ENCODE assay signal across 1 cellular context in the genomic region with DNA sequence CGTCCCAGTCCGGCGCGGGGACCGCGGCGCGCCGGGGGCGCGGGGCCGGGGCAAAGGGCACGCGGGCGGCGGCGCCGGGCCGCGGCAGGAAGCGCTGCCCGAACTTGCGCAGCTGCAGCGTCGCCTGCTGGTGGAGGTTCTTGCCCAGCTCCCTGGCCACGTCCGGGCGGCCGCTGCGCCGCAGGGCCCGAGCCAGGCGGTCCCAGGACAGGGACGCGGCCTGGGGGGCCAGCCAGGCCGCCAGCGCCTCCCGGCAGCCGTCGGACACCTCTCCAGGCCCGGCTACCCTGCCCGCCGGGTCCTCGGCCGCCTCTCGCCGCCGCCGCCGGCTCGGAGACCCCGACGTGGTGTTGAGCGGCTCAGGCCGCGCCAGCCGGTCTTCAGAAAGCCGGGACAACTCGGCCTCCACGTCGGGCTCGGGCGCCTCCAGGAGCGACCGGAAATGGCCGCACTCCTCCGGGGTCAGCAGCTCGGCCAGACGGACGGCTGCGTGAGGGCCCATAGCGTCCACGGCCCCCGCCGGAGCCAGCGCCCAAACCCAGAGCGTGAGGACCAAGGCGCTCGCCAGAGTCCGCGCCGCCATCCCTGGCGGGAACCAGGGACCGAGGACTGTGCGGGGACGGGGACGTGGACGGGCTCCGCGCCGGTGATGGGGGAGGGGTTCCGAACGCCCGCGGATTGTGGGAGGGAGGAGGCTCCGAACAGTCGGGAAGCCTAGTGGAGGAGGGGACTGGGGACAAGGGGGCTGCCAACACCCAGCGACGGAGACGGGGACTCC.
TF ChIP-seq lines count a peak whose summit lies in the region.

No MANE protein-coding gene starts in this region.

TF ChIP-seq in HepG2, 621 proteins besides CTCF, POLR2A, EP300 and RAD21 (continued from another document and continues in another):
- TF ChIP-seq, protein P1, sequence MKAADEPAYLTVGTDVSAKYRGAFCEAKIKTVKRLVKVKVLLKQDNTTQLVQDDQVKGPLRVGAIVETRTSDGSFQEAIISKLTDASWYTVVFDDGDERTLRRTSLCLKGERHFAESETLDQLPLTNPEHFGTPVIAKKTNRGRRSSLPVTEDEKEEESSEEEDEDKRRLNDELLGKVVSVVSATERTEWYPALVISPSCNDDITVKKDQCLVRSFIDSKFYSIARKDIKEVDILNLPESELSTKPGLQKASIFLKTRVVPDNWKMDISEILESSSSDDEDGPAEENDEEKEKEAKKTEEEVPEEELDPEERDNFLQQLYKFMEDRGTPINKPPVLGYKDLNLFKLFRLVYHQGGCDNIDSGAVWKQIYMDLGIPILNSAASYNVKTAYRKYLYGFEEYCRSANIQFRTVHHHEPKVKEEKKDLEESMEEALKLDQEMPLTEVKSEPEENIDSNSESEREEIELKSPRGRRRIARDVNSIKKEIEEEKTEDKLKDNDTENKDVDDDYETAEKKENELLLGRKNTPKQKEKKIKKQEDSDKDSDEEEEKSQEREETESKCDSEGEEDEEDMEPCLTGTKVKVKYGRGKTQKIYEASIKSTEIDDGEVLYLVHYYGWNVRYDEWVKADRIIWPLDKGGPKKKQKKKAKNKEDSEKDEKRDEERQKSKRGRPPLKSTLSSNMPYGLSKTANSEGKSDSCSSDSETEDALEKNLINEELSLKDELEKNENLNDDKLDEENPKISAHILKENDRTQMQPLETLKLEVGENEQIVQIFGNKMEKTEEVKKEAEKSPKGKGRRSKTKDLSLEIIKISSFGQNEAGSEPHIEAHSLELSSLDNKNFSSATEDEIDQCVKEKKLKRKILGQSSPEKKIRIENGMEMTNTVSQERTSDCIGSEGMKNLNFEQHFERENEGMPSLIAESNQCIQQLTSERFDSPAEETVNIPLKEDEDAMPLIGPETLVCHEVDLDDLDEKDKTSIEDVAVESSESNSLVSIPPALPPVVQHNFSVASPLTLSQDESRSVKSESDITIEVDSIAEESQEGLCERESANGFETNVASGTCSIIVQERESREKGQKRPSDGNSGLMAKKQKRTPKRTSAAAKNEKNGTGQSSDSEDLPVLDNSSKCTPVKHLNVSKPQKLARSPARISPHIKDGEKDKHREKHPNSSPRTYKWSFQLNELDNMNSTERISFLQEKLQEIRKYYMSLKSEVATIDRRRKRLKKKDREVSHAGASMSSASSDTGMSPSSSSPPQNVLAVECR (CRISPR knock-in tag; IDR thresholded peaks at IDR 0.05; ENCODE audit: borderline replicate concordance): peak; percentile 37; the same call in 1 of the 2 replicates
- TF ChIP-seq, protein P2, sequence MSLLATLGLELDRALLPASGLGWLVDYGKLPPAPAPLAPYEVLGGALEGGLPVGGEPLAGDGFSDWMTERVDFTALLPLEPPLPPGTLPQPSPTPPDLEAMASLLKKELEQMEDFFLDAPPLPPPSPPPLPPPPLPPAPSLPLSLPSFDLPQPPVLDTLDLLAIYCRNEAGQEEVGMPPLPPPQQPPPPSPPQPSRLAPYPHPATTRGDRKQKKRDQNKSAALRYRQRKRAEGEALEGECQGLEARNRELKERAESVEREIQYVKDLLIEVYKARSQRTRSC (CRISPR knock-in tag; IDR thresholded peaks at IDR 0.05; ENCODE audit: low read depth): 0 out of 2 replicates have a peak, but pooled peaks have one; percentile 55
- TF ChIP-seq ESRRA (CRISPR knock-in tag; IDR thresholded peaks at IDR 0.05; ENCODE audit: low read depth) (peak; percentile 22; the same call in 1 of the 2 replicates), ZFY (CRISPR knock-in tag; IDR thresholded peaks at IDR 0.05) (peak; percentile 97), ZNF484 (CRISPR knock-in tag; IDR thresholded peaks at IDR 0.05; ENCODE audit: borderline replicate concordance, low read depth) (no peak), ZBTB46 (CRISPR knock-in tag; IDR thresholded peaks at IDR 0.05; ENCODE audit: borderline replicate concordance) (0 out of 2 replicates have a peak, but pooled peaks have one; percentile 57), RBFOX2 (IDR thresholded peaks at IDR 0.05; ENCODE audit: low read depth, low read length) (peak; percentile 81), SNRNP70 (IDR thresholded peaks at IDR 0.05; ENCODE audit: low read depth, low read length) (no peak), RXRA (CRISPR knock-in tag; IDR thresholded peaks at IDR 0.05) (0 out of 2 replicates have a peak, but pooled peaks have one; percentile 44), HMGXB4 (CRISPR knock-in tag; IDR thresholded peaks at IDR 0.05; ENCODE audit: borderline replicate concordance in 1 of 2, low read depth in 1 of 2) (peak; percentile 65 to 80; a peak in 3 of 4 replicates), LCORL (IDR thresholded peaks at IDR 0.05) (no peak), LCORL (CRISPR knock-in tag; IDR thresholded peaks at IDR 0.05) (0 out of 2 replicates have a peak, but pooled peaks have one; percentile 51), ZNF343 (CRISPR knock-in tag; IDR thresholded peaks at IDR 0.05) (no peak), IRF9 (CRISPR knock-in tag; IDR thresholded peaks at IDR 0.05; ENCODE audit: borderline replicate concordance) (no peak), RFX5 (IDR thresholded peaks at IDR 0.05; ENCODE audit: low read depth, low read length) (0 out of 2 replicates have a peak, but pooled peaks have one; percentile 10), ZNF781 (CRISPR knock-in tag; IDR thresholded peaks at IDR 0.05; ENCODE audit: borderline replicate concordance, not compliant biosample characterization) (no peak), PHF21A (CRISPR knock-in tag; IDR thresholded peaks at IDR 0.05) (peak; percentile 38; the same call in 1 of the 2 replicates), ZFX (CRISPR knock-in tag; IDR thresholded peaks at IDR 0.05; ENCODE audit: low read depth) (peak; percentile 92), PLSCR1 (CRISPR knock-in tag; IDR thresholded peaks at IDR 0.05; ENCODE audit: borderline replicate concordance) (no peak), HNRNPK (IDR thresholded peaks at IDR 0.05; ENCODE audit: low read depth, low read length, poor library complexity, severe bottlenecking) (peak; percentile 66), TRAFD1 (CRISPR knock-in tag; IDR thresholded peaks at IDR 0.05; ENCODE audit: borderline replicate concordance) (no peak), BRD4 (CRISPR knock-in tag; IDR thresholded peaks at IDR 0.05) (peak; percentile 37), CCDC6 (CRISPR knock-in tag; IDR thresholded peaks at IDR 0.05) (peak; percentile 72; the same call in 1 of the 2 replicates), ZNF777 (CRISPR knock-in tag; IDR thresholded peaks at IDR 0.05) (peak; percentile 99), ZNF329 (CRISPR knock-in tag; IDR thresholded peaks at IDR 0.05; ENCODE audit: low read depth) (no peak), SPEN (CRISPR knock-in tag; IDR thresholded peaks at IDR 0.05; ENCODE audit: low read depth) (no peak), ZNF543 (CRISPR knock-in tag; IDR thresholded peaks at IDR 0.05) (0 out of 2 replicates have a peak, but pooled peaks have one; percentile 39)
- TF ChIP-seq, protein P3, sequence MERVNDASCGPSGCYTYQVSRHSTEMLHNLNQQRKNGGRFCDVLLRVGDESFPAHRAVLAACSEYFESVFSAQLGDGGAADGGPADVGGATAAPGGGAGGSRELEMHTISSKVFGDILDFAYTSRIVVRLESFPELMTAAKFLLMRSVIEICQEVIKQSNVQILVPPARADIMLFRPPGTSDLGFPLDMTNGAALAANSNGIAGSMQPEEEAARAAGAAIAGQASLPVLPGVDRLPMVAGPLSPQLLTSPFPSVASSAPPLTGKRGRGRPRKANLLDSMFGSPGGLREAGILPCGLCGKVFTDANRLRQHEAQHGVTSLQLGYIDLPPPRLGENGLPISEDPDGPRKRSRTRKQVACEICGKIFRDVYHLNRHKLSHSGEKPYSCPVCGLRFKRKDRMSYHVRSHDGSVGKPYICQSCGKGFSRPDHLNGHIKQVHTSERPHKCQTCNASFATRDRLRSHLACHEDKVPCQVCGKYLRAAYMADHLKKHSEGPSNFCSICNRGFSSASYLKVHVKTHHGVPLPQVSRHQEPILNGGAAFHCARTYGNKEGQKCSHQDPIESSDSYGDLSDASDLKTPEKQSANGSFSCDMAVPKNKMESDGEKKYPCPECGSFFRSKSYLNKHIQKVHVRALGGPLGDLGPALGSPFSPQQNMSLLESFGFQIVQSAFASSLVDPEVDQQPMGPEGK (CRISPR knock-in tag; IDR thresholded peaks at IDR 0.05): peak; percentile 40; the same call in 1 of the 2 replicates
- TF ChIP-seq, protein P4, sequence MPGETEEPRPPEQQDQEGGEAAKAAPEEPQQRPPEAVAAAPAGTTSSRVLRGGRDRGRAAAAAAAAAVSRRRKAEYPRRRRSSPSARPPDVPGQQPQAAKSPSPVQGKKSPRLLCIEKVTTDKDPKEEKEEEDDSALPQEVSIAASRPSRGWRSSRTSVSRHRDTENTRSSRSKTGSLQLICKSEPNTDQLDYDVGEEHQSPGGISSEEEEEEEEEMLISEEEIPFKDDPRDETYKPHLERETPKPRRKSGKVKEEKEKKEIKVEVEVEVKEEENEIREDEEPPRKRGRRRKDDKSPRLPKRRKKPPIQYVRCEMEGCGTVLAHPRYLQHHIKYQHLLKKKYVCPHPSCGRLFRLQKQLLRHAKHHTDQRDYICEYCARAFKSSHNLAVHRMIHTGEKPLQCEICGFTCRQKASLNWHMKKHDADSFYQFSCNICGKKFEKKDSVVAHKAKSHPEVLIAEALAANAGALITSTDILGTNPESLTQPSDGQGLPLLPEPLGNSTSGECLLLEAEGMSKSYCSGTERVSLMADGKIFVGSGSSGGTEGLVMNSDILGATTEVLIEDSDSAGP (CRISPR knock-in tag; IDR thresholded peaks at IDR 0.05; ENCODE audit: borderline replicate concordance): peak; percentile 9
- TF ChIP-seq, protein P5, sequence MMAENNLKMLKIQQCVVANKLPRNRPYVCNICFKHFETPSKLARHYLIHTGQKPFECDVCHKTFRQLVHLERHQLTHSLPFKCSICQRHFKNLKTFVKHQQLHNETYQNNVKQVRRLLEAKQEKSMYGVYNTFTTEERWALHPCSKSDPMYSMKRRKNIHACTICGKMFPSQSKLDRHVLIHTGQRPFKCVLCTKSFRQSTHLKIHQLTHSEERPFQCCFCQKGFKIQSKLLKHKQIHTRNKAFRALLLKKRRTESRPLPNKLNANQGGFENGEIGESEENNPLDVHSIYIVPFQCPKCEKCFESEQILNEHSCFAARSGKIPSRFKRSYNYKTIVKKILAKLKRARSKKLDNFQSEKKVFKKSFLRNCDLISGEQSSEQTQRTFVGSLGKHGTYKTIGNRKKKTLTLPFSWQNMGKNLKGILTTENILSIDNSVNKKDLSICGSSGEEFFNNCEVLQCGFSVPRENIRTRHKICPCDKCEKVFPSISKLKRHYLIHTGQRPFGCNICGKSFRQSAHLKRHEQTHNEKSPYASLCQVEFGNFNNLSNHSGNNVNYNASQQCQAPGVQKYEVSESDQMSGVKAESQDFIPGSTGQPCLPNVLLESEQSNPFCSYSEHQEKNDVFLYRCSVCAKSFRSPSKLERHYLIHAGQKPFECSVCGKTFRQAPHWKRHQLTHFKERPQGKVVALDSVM (CRISPR knock-in tag; IDR thresholded peaks at IDR 0.05): peak; percentile 46; the same call in 1 of the 2 replicates
